In the genomic region with DNA sequence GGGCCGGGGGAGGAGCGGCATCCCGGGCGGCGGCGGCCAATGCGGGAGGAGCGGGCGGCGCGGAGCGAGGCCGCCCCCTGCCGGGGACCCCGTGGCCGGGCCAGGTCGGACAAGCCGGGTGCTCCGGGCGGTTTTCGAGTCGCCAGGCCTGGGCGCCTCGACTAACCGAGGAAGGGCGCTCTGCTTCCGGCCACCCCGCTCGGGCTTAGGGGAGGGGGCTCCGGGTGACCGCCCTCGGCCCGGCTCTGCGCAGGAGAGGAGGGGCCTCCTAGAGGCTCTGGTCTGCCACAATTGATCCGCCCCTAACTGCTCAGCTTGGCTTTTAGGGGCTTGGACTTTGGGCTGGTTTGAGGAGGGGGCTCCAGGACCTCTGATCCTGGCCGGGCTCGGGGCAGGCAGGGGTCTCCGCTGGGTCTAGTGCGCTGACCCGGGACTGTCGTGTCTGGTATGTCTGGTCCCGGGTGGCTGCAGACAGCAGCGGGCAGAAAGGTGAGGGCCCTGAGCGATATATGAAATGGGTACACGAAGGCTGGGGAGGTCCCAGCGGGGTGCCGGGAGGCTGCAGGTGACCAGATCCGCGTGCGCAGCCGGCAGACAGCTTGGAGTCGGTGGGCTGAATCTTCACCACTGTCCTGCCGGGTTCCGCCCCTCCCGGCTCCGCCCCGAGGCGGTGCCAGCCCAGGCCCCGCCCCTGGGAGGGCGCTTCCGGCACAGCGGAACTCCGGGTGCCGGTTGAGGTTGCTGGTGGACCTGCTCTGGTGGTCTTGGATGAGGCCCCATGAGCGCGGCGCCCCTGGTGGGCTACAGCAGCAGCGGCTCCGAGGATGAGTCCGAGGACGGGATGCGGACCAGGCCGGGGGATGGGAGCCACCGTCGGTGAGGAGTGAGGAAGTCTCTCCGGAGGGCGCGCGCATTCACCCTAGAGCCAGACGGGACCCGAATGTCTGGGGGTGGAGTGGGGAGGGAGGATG, we compare ENCODE assay signal across 1 cellular context.
A peak's percentile ranks its signal among the peaks of the same experiment; 100 is the strongest.
TF ChIP-seq lines count a peak whose summit lies in the region.

A gene with protein sequence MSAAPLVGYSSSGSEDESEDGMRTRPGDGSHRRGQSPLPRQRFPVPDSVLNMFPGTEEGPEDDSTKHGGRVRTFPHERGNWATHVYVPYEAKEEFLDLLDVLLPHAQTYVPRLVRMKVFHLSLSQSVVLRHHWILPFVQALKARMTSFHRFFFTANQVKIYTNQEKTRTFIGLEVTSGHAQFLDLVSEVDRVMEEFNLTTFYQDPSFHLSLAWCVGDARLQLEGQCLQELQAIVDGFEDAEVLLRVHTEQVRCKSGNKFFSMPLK (plus strand): TSS at position 702 of the 971 bp plus-strand sequence. CDS start 77 bp downstream, at position 779.

TF ChIP-seq in HepG2, 621 proteins besides CTCF, POLR2A, EP300 and RAD21 (continued from another document and continues in another):
- TF ChIP-seq, protein P1, sequence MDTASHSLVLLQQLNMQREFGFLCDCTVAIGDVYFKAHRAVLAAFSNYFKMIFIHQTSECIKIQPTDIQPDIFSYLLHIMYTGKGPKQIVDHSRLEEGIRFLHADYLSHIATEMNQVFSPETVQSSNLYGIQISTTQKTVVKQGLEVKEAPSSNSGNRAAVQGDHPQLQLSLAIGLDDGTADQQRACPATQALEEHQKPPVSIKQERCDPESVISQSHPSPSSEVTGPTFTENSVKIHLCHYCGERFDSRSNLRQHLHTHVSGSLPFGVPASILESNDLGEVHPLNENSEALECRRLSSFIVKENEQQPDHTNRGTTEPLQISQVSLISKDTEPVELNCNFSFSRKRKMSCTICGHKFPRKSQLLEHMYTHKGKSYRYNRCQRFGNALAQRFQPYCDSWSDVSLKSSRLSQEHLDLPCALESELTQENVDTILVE (CRISPR knock-in tag; IDR thresholded peaks at IDR 0.05) = peak; percentile 63
- TF ChIP-seq ATAD3A (CRISPR knock-in tag; IDR thresholded peaks at IDR 0.05) (0 out of 2 replicates have a peak, but pooled peaks have one; percentile 14), SMARCC2 (IDR thresholded peaks at IDR 0.05) (no peak), NFYB (CRISPR knock-in tag; IDR thresholded peaks at IDR 0.05) (no peak), STAT5B (CRISPR knock-in tag; IDR thresholded peaks at IDR 0.05) (no peak), SMC3 (IDR thresholded peaks at IDR 0.05; ENCODE audit: low read length) (no peak; the same call in 1 of the 2 replicates), SETDB1 (CRISPR knock-in tag; IDR thresholded peaks at IDR 0.05; ENCODE audit: borderline replicate concordance) (no peak), ZNF562 (CRISPR knock-in tag; IDR thresholded peaks at IDR 0.05; ENCODE audit: borderline replicate concordance) (no peak), ZNF10 (CRISPR knock-in tag; IDR thresholded peaks at IDR 0.05; ENCODE audit: borderline replicate concordance, low read depth) (no peak), ZNF883 (CRISPR knock-in tag; IDR thresholded peaks at IDR 0.05; ENCODE audit: not compliant biosample characterization) (peak; percentile 67), ZNF615 (CRISPR knock-in tag; IDR thresholded peaks at IDR 0.05; ENCODE audit: borderline replicate concordance) (no peak), ZNF230 (CRISPR knock-in tag; IDR thresholded peaks at IDR 0.05) (0 out of 2 replicates have a peak, but pooled peaks have one; percentile 49), ERF (CRISPR knock-in tag; IDR thresholded peaks at IDR 0.05) (peak; percentile 52; the same call in 1 of the 2 replicates), ZNF326 (CRISPR knock-in tag; IDR thresholded peaks at IDR 0.05; ENCODE audit: borderline replicate concordance) (no peak), ZNF782 (CRISPR knock-in tag; IDR thresholded peaks at IDR 0.05; ENCODE audit: borderline replicate concordance) (peak; percentile 62), ZNF101 (CRISPR knock-in tag; IDR thresholded peaks at IDR 0.05; ENCODE audit: borderline replicate concordance, low read depth) (no peak), FOXK2 (IDR thresholded peaks at IDR 0.05) (no peak), PCBP1 (IDR thresholded peaks at IDR 0.05; ENCODE audit: borderline replicate concordance, low read depth, low read length) (peak; percentile 64; the same call in 1 of the 2 replicates), ZFP37 (CRISPR knock-in tag; IDR thresholded peaks at IDR 0.05; ENCODE audit: borderline replicate concordance) (no peak), ZNF350 (CRISPR knock-in tag; IDR thresholded peaks at IDR 0.05; ENCODE audit: borderline replicate concordance, low read depth) (peak; percentile 83), ZSCAN25 (CRISPR knock-in tag; IDR thresholded peaks at IDR 0.05) (0 out of 2 replicates have a peak, but pooled peaks have one; percentile 45), NFRKB (IDR thresholded peaks at IDR 0.05) (no peak), ZNF337 (CRISPR knock-in tag; IDR thresholded peaks at IDR 0.05; ENCODE audit: borderline replicate concordance, low read depth) (0 out of 2 replicates have a peak, but pooled peaks have one; percentile 38), HCFC1 (IDR thresholded peaks at IDR 0.05; ENCODE audit: low read depth, low read length) (no peak), ZZZ3 (CRISPR knock-in tag; IDR thresholded peaks at IDR 0.05; ENCODE audit: borderline replicate concordance) (no peak), NAIF1 (CRISPR knock-in tag; IDR thresholded peaks at IDR 0.05; ENCODE audit: borderline replicate concordance) (no peak), SSRP1 (CRISPR knock-in tag; IDR thresholded peaks at IDR 0.05) (0 out of 2 replicates have a peak, but pooled peaks have one; percentile 53)
- TF ChIP-seq, protein P2, sequence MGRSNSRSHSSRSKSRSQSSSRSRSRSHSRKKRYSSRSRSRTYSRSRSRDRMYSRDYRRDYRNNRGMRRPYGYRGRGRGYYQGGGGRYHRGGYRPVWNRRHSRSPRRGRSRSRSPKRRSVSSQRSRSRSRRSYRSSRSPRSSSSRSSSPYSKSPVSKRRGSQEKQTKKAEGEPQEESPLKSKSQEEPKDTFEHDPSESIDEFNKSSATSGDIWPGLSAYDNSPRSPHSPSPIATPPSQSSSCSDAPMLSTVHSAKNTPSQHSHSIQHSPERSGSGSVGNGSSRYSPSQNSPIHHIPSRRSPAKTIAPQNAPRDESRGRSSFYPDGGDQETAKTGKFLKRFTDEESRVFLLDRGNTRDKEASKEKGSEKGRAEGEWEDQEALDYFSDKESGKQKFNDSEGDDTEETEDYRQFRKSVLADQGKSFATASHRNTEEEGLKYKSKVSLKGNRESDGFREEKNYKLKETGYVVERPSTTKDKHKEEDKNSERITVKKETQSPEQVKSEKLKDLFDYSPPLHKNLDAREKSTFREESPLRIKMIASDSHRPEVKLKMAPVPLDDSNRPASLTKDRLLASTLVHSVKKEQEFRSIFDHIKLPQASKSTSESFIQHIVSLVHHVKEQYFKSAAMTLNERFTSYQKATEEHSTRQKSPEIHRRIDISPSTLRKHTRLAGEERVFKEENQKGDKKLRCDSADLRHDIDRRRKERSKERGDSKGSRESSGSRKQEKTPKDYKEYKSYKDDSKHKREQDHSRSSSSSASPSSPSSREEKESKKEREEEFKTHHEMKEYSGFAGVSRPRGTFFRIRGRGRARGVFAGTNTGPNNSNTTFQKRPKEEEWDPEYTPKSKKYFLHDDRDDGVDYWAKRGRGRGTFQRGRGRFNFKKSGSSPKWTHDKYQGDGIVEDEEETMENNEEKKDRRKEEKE (IDR thresholded peaks at IDR 0.05) = no peak
- TF ChIP-seq, protein P3, sequence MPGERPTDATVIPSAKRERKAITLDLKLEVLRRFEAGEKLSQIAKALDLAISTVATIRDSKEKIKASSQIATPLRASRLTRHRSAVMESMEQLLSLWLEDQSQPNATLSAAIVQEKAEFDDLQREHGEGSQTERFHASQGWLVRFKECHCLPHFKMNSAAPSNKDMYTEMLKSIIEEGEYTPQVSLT (CRISPR knock-in tag; IDR thresholded peaks at IDR 0.05; ENCODE audit: borderline replicate concordance, low read depth) = 0 out of 2 replicates have a peak, but pooled peaks have one; percentile 50
- TF ChIP-seq, protein P4, sequence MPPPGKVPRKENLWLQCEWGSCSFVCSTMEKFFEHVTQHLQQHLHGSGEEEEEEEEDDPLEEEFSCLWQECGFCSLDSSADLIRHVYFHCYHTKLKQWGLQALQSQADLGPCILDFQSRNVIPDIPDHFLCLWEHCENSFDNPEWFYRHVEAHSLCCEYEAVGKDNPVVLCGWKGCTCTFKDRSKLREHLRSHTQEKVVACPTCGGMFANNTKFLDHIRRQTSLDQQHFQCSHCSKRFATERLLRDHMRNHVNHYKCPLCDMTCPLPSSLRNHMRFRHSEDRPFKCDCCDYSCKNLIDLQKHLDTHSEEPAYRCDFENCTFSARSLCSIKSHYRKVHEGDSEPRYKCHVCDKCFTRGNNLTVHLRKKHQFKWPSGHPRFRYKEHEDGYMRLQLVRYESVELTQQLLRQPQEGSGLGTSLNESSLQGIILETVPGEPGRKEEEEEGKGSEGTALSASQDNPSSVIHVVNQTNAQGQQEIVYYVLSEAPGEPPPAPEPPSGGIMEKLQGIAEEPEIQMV (CRISPR knock-in tag; IDR thresholded peaks at IDR 0.05; ENCODE audit: low read depth) = no peak; the same call in 1 of the 2 replicates
- TF ChIP-seq, protein P5, sequence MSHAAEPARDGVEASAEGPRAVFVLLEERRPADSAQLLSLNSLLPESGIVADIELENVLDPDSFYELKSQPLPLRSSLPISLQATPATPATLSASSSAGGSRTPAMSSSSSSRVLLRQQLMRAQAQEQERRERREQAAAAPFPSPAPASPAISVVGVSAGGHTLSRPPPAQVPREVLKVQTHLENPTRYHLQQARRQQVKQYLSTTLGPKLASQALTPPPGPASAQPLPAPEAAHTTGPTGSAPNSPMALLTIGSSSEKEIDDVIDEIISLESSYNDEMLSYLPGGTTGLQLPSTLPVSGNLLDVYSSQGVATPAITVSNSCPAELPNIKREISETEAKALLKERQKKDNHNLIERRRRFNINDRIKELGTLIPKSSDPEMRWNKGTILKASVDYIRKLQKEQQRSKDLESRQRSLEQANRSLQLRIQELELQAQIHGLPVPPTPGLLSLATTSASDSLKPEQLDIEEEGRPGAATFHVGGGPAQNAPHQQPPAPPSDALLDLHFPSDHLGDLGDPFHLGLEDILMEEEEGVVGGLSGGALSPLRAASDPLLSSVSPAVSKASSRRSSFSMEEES (CRISPR knock-in tag; IDR thresholded peaks at IDR 0.05) = no peak
- TF ChIP-seq, protein P6, sequence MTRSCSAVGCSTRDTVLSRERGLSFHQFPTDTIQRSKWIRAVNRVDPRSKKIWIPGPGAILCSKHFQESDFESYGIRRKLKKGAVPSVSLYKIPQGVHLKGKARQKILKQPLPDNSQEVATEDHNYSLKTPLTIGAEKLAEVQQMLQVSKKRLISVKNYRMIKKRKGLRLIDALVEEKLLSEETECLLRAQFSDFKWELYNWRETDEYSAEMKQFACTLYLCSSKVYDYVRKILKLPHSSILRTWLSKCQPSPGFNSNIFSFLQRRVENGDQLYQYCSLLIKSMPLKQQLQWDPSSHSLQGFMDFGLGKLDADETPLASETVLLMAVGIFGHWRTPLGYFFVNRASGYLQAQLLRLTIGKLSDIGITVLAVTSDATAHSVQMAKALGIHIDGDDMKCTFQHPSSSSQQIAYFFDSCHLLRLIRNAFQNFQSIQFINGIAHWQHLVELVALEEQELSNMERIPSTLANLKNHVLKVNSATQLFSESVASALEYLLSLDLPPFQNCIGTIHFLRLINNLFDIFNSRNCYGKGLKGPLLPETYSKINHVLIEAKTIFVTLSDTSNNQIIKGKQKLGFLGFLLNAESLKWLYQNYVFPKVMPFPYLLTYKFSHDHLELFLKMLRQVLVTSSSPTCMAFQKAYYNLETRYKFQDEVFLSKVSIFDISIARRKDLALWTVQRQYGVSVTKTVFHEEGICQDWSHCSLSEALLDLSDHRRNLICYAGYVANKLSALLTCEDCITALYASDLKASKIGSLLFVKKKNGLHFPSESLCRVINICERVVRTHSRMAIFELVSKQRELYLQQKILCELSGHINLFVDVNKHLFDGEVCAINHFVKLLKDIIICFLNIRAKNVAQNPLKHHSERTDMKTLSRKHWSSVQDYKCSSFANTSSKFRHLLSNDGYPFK (CRISPR knock-in tag; IDR thresholded peaks at IDR 0.05; ENCODE audit: borderline replicate concordance) = peak; percentile 57; the same call in 1 of the 2 replicates
- TF ChIP-seq, protein P7, sequence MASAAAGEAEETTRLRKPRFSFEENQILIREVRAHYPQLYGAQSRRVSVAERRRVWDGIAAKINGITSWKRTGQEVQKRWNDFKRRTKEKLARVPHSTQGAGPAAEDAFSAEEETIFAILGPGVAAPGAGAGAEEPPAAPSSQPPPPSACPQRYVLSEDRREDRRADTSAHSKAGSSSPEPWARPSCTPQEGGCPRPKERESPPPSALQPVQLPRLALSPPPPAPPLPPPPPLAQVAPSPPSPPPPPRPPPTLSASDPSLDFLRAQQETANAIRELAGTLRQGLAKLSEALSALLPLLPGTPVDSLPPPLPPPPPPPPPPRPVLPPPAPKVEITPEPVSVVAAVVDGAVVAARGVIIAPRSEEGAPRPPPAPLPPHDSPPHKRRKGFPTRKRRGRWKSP (CRISPR knock-in tag; IDR thresholded peaks at IDR 0.05) = peak; percentile 33; the same call in 1 of the 2 replicates
- TF ChIP-seq, protein P8, sequence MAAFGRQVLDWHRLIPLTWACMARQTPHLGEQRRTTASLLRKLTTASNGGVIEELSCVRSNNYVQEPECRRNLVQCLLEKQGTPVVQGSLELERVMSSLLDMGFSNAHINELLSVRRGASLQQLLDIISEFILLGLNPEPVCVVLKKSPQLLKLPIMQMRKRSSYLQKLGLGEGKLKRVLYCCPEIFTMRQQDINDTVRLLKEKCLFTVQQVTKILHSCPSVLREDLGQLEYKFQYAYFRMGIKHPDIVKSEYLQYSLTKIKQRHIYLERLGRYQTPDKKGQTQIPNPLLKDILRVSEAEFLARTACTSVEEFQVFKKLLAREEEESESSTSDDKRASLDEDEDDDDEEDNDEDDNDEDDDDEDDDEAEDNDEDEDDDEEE (CRISPR knock-in tag; IDR thresholded peaks at IDR 0.05) = no peak
- TF ChIP-seq, protein P9, sequence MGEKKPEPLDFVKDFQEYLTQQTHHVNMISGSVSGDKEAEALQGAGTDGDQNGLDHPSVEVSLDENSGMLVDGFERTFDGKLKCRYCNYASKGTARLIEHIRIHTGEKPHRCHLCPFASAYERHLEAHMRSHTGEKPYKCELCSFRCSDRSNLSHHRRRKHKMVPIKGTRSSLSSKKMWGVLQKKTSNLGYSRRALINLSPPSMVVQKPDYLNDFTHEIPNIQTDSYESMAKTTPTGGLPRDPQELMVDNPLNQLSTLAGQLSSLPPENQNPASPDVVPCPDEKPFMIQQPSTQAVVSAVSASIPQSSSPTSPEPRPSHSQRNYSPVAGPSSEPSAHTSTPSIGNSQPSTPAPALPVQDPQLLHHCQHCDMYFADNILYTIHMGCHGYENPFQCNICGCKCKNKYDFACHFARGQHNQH (CRISPR knock-in tag; IDR thresholded peaks at IDR 0.05) = peak; percentile 88
- TF ChIP-seq, protein P10, sequence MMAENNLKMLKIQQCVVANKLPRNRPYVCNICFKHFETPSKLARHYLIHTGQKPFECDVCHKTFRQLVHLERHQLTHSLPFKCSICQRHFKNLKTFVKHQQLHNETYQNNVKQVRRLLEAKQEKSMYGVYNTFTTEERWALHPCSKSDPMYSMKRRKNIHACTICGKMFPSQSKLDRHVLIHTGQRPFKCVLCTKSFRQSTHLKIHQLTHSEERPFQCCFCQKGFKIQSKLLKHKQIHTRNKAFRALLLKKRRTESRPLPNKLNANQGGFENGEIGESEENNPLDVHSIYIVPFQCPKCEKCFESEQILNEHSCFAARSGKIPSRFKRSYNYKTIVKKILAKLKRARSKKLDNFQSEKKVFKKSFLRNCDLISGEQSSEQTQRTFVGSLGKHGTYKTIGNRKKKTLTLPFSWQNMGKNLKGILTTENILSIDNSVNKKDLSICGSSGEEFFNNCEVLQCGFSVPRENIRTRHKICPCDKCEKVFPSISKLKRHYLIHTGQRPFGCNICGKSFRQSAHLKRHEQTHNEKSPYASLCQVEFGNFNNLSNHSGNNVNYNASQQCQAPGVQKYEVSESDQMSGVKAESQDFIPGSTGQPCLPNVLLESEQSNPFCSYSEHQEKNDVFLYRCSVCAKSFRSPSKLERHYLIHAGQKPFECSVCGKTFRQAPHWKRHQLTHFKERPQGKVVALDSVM (CRISPR knock-in tag; IDR thresholded peaks at IDR 0.05) = peak; percentile 88
